2 cellular contexts compared by ENCODE assay signal in the genomic region with DNA sequence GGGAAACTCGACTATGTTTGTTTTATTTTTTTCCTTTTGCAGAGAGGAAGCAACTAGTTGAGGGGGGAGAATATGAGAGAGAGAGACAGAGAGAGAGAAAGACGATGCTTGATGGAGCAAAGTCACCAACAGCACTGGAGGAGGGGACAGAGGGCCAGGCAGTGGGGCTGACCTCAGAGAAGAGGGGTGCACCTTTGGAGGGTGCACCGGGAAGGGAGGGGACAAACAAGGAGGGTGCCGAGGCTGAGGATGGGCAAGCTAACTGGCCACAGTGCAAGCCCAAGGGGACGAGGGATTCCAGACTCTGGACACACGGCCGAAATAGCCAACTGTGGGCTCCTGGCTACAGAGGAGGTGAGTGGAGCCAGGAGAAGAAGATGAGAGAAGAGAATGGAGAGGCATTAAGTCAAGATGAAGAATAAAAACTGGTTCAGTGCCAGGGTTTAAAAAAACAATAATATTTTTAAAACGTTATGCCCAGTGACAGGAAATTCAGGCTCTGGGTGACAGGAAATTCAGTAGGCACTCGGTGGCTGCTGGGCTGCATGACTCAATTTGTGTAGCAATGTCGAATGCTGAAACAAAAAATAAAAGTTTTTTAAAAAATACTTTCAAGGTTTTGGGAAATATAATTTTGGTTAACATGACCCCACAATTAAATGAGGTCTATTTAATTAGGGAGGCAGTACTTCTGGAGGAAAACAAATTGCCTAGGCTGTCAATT.
TF ChIP-seq lines count a peak whose summit lies in the region.

No MANE protein-coding gene starts in this region.

TF ChIP-seq in IMR-90, 13 proteins besides CTCF, POLR2A, EP300 and RAD21:
- TF ChIP-seq SMC3 (IDR thresholded peaks at IDR 0.05; ENCODE audit: low read depth, low read length) (no peak), MAZ (IDR thresholded peaks at IDR 0.05; ENCODE audit: borderline replicate concordance, low read depth, low read length) (no peak), CHD1 (IDR thresholded peaks at IDR 0.05; ENCODE audit: low read depth, low read length) (no peak), RFX5 (IDR thresholded peaks at IDR 0.05; ENCODE audit: low read depth, low read length) (no peak), MXI1 (IDR thresholded peaks at IDR 0.05; ENCODE audit: borderline replicate concordance, low read depth, low read length) (no peak), CEBPB (IDR thresholded peaks at IDR 0.05; ENCODE audit: low read depth, low read length) (no peak), FOS (IDR thresholded peaks at IDR 0.05; ENCODE audit: low read depth, low read length) (no peak), RCOR1 (IDR thresholded peaks at IDR 0.05; ENCODE audit: insufficient replicate concordance, low read length) (no peak), BHLHE40 (IDR thresholded peaks at IDR 0.05; ENCODE audit: low read depth, low read length) (no peak), NFE2L2 (IDR thresholded peaks at IDR 0.05; ENCODE audit: low read depth, low read length) (no peak), MAFK (IDR thresholded peaks at IDR 0.05; ENCODE audit: low read depth, low read length) (no peak)
- TF ChIP-seq, protein P1, sequence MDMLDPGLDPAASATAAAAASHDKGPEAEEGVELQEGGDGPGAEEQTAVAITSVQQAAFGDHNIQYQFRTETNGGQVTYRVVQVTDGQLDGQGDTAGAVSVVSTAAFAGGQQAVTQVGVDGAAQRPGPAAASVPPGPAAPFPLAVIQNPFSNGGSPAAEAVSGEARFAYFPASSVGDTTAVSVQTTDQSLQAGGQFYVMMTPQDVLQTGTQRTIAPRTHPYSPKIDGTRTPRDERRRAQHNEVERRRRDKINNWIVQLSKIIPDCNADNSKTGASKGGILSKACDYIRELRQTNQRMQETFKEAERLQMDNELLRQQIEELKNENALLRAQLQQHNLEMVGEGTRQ (IDR thresholded peaks at IDR 0.05; ENCODE audit: low read depth, low read length) = no peak
- TF ChIP-seq, protein P2, sequence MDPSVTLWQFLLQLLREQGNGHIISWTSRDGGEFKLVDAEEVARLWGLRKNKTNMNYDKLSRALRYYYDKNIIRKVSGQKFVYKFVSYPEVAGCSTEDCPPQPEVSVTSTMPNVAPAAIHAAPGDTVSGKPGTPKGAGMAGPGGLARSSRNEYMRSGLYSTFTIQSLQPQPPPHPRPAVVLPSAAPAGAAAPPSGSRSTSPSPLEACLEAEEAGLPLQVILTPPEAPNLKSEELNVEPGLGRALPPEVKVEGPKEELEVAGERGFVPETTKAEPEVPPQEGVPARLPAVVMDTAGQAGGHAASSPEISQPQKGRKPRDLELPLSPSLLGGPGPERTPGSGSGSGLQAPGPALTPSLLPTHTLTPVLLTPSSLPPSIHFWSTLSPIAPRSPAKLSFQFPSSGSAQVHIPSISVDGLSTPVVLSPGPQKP (IDR thresholded peaks at IDR 0.05; ENCODE audit: borderline replicate concordance, low read depth, low read length) = no peak

TF ChIP-seq in GM12878, 131 proteins besides CTCF, POLR2A, EP300 and RAD21:
- TF ChIP-seq KLF5 (IDR thresholded peaks at IDR 0.05; ENCODE audit: partially characterized antibody) = no peak
- peak; percentile 79; the same call in 1 of the 2 replicates for TF ChIP-seq HDGF (IDR thresholded peaks at IDR 0.05)
- 0 out of 2 replicates have a peak, but pooled peaks have one; percentile 21 for TF ChIP-seq NBN (IDR thresholded peaks at IDR 0.05)
- peak; percentile 28; the same call in 1 of the 2 replicates for TF ChIP-seq MTA3 (IDR thresholded peaks at IDR 0.05; ENCODE audit: borderline replicate concordance, low read length)
- no peak for TF ChIP-seq ZNF384 (IDR thresholded peaks at IDR 0.05; ENCODE audit: borderline replicate concordance, low read depth, low read length)
- TF ChIP-seq, protein P3, sequence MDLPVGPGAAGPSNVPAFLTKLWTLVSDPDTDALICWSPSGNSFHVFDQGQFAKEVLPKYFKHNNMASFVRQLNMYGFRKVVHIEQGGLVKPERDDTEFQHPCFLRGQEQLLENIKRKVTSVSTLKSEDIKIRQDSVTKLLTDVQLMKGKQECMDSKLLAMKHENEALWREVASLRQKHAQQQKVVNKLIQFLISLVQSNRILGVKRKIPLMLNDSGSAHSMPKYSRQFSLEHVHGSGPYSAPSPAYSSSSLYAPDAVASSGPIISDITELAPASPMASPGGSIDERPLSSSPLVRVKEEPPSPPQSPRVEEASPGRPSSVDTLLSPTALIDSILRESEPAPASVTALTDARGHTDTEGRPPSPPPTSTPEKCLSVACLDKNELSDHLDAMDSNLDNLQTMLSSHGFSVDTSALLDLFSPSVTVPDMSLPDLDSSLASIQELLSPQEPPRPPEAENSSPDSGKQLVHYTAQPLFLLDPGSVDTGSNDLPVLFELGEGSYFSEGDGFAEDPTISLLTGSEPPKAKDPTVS (IDR thresholded peaks at IDR 0.05; ENCODE audit: low read depth, low read length) = no peak
- no peak for TF ChIP-seq BRCA1 (IDR thresholded peaks at IDR 0.05; ENCODE audit: low read depth, low read length)
- no peak for TF ChIP-seq SMAD5 (IDR thresholded peaks at IDR 0.05; ENCODE audit: low read depth)
- TF ChIP-seq PAX8 (IDR thresholded peaks at IDR 0.05) = no peak
- 0 out of 2 replicates have a peak, but pooled peaks have one; percentile 30 for TF ChIP-seq TAF1 (IDR thresholded peaks at IDR 0.05; ENCODE audit: borderline replicate concordance, low read depth, low read length)
- no peak for TF ChIP-seq SP1 (IDR thresholded peaks at IDR 0.05; ENCODE audit: low read depth, low read length)
- no peak for TF ChIP-seq MEF2A (IDR thresholded peaks at IDR 0.05; ENCODE audit: insufficient read depth, low read depth, low read length)
TF ChIP-seq in GM12878: peak in this region for 4.
